14 cellular contexts compared by ENCODE assay signal in the genomic region with DNA sequence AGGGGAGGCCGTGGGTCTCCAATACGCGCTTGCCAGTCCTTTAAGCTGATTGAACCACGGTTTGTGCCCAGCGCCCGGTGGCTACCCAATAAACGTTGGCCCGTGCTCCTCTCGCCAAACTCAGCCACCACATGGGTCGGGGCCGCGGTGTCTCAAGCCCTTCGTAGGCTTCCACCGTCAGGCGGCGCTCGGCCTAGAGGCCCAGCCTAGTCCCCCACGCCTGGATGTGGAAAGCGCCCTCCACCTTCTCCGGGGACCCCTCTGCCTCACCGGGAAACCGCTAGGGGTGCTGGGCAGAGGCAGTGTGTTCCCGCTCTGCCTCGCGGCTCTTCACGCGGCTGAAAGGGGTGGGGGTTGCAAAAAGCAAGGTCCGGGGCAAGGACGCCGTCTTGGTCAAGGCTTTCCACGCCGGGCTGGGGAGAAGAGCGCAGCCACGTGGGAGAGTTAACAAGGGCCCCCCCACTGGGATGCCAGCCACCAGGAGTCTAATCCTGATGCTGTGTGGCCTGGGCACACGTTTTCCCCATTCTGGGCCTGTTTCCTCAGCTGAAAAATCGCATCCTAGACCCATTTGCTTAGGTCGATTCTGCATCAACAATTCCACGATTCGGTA. TPM values are rescaled to one million over a fixed set of nuclear protein-coding genes. Genes with fewer than 3 reads are reported as not detected.
DNase-seq lines count a peak whose midpoint lies in the region; ATAC-seq lines count a peak whose summit lies in the region.
"Had no signal": no experiment of that assay in that cellular context is flagged by ENCODE, and none has a peak within 500 bp of the region (broad histone marks: within the 10 kb centered on the region; RNA-seq: fewer than 3 reads in every experiment).

No MANE protein-coding gene starts in this region.

- peaks cover 17 to 22% of the 10 kb centered on the region in 2 donors for H3K27me3 ChIP-seq in stomach smooth muscle (ENCODE audit: control insufficient read depth in 1 of 2, insufficient read depth in 2 of 2, low read length in 2 of 2)
- H3K27me3 ChIP-seq: hepatocyte, SJCRH30 had no signal

- H3K4me1 ChIP-seq in stomach smooth muscle (ENCODE audit: control insufficient read depth, insufficient read depth, low read length), result peaks cover 24% of the 10 kb centered on the region

- H3K4me1 Mint-ChIP-seq in T-helper 2 cell treated with Interferon-gamma antibody and Interleukin-4, amounts not matched to agents 5 μg/mL and 100 μg/mL, for 36 hours (ENCODE audit: low read depth), result no peaks in the 10 kb centered on the region
- peaks cover 39% of the 10 kb centered on the region for H3K4me1 Mint-ChIP-seq in dendritic cell treated with granulocyte-macrophage colony-stimulating factor and Interleukin-4, amounts not matched to agents 40 ng/mL and 50 ng/mL, for 4 days (ENCODE audit: low read depth)

- peaks cover 57% of the 10 kb centered on the region for H3K27me3 Mint-ChIP-seq in T-helper 2 cell treated with Interferon-gamma antibody and Interleukin-4, amounts not matched to agents 5 μg/mL and 100 μg/mL, for 36 hours (ENCODE audit: low read depth)
- H3K27me3 Mint-ChIP-seq in dendritic cell treated with granulocyte-macrophage colony-stimulating factor and Interleukin-4, amounts not matched to agents 40 ng/mL and 50 ng/mL, for 4 days, result peaks cover 28% of the 10 kb centered on the region

- no peaks in the 10 kb centered on the region for H3K9me3 Mint-ChIP-seq in T-helper 2 cell treated with Interferon-gamma antibody and Interleukin-4, amounts not matched to agents 5 μg/mL and 100 μg/mL, for 36 hours
- no peaks in the 10 kb centered on the region for H3K9me3 Mint-ChIP-seq in dendritic cell treated with granulocyte-macrophage colony-stimulating factor and Interleukin-4, amounts not matched to agents 40 ng/mL and 50 ng/mL, for 4 days

- no peak overlapping the region for H3K27ac Mint-ChIP-seq in T-helper 2 cell treated with Interferon-gamma antibody and Interleukin-4, amounts not matched to agents 5 μg/mL and 100 μg/mL, for 36 hours
- H3K27ac Mint-ChIP-seq in dendritic cell treated with granulocyte-macrophage colony-stimulating factor and Interleukin-4, amounts not matched to agents 40 ng/mL and 50 ng/mL, for 4 days, result no peak overlapping the region

- H3K27ac ChIP-seq in stomach smooth muscle (ENCODE audit: low read length), result no peak overlapping the region
- H3K27ac ChIP-seq: hepatocyte, SJCRH30 had no signal

- H3K36me3 ChIP-seq in stomach smooth muscle (ENCODE audit: control insufficient read depth in 2 of 2, insufficient read depth in 2 of 2, low read length in 2 of 2), result no peaks in the 10 kb centered on the region
- H3K36me3 ChIP-seq: SJCRH30 had no signal

- H3K9ac ChIP-seq in stomach smooth muscle (ENCODE audit: low read length in 2 of 2), result no peak overlapping the region

- H3K4me3 Mint-ChIP-seq in T-helper 2 cell treated with Interferon-gamma antibody and Interleukin-4, amounts not matched to agents 5 μg/mL and 100 μg/mL, for 36 hours, result peak overlapping the region; percentile 25
- peak overlapping the region; percentile 75 for H3K4me3 Mint-ChIP-seq in dendritic cell treated with granulocyte-macrophage colony-stimulating factor and Interleukin-4, amounts not matched to agents 40 ng/mL and 50 ng/mL, for 4 days

- peak; percentile 15 for ATAC-seq in left lobe of liver
- ATAC-seq in GM19452 (IDR thresholded peaks at IDR 0.05; ENCODE audit: unreplicated experiment), result no peak
- no peak for ATAC-seq in HG03521 (IDR thresholded peaks at IDR 0.05; ENCODE audit: unreplicated experiment)

- peak overlapping the region; percentile 49 to 54 for H3K4me3 ChIP-seq in stomach smooth muscle (ENCODE audit: low read length in 2 of 2)
- H3K4me3 ChIP-seq: hepatocyte, SJCRH30 had no signal

- DNase-seq in T-helper 2 cell treated with Interferon-gamma antibody and Interleukin-4, amounts not matched to agents 5 μg/mL and 100 μg/mL, for 36 hours (ENCODE audit: low spot score), result no peak
- DNase-seq in T-helper 2 cell (no peak), left lobe of liver (ENCODE audit: low spot score) (no peak), NCI-H1436 (lab: John Stamatoyannopoulos, UW) (no peak)
- DNase-seq: 8988T; activated effector memory CD4-positive, alpha-beta T cell treated with Interleukin-2 at 50 U/mL for 16 hours; NCI-H1092 treated with DMSO at 0.1 percent for 48 hours; NCI-H82; SJCRH30 had no signal

- no peaks in the 10 kb centered on the region for H3K36me3 Mint-ChIP-seq in T-helper 2 cell treated with Interferon-gamma antibody and Interleukin-4, amounts not matched to agents 5 μg/mL and 100 μg/mL, for 36 hours (ENCODE audit: low read depth)
- no peaks in the 10 kb centered on the region for H3K36me3 Mint-ChIP-seq in dendritic cell treated with granulocyte-macrophage colony-stimulating factor and Interleukin-4, amounts not matched to agents 40 ng/mL and 50 ng/mL, for 4 days (ENCODE audit: low read depth)

- intact Hi-C loops in dendritic cell treated with granulocyte-macrophage colony-stimulating factor and Interleukin-4, amounts not matched to agents 40 ng/mL and 50 ng/mL, for 4 days (cut with micrococcal nuclease), result no loop called here

- H3K9me3 ChIP-seq in stomach smooth muscle (ENCODE audit: control insufficient read depth in 2 of 2, low read length in 2 of 2), result no peaks in the 10 kb centered on the region
- H3K9me3 ChIP-seq: SJCRH30 had no signal

RNA-seq across cellular contexts. Expression of a gene that starts 29.8 kb away (rescaled TPM):
- not detected for total RNA-seq in left lobe of liver
- total RNA-seq: hepatocyte, SJCRH30 had no signal
